ENCODE assay signal across 28 cellular contexts in genomic region chr11:128741928-128742327, GRCh38. TPM values are rescaled to one million over a fixed set of nuclear protein-coding genes. Genes with fewer than 3 reads are reported as not detected.
DNase-seq lines count a peak whose midpoint lies in the region; ATAC-seq, FAIRE-seq and TF ChIP-seq lines count a peak whose summit lies in the region.
"Had no signal": no experiment of that assay in that cellular context is flagged by ENCODE, and none has a peak within 500 bp of the region (broad histone marks: within the 10 kb centered on the region; RNA-seq: fewer than 3 reads in every experiment).

No MANE protein-coding gene starts in this region.

- H2BK120ac ChIP-seq in H1 (replicated peaks; ENCODE audit: low read depth, low read length), result no peak overlapping the region

- H3K27me3 ChIP-seq in H1 (replicated peaks in 1 of 4; ENCODE audit: control insufficient read depth in 3 of 4, extremely low read depth in 1 of 4, insufficient read depth in 3 of 4, low read length in 3 of 4), result peaks cover 0 to 3% (median 0%) of the 10 kb centered on the region in 4 experiments; a peak in 2 of 7 replicates
- H3K27me3 ChIP-seq: body of pancreas, right lobe of liver, SJSA1, upper lobe of left lung had no signal

- no peak overlapping the region for H2AK5ac ChIP-seq in H1 (ENCODE audit: low read depth, low read length)

- WGBS in H1 (ENCODE audit: extremely low coverage in 1 of 2, insufficient coverage in 1 of 2, insufficient read length in 1 of 2, insufficient replicate concordance in 2 of 2, low coverage in 1 of 2, low lambda C conversion rate in 2 of 2, missing lambda C conversion rate in 1 of 2), 2 experiments, result 93% methylated on average over 5 of the region's 5 CpGs; no CpG with 5 or more reads in 1 of the 2 experiments

- H2BK5ac ChIP-seq in H1 (ENCODE audit: low read depth, low read length), result no peak overlapping the region

- peaks cover 0 to 4% (median 2%) of the 10 kb centered on the region in 4 experiments; a peak in 4 of 7 replicates for H3K4me1 ChIP-seq in H1 (replicated peaks in 1 of 4; ENCODE audit: control insufficient read depth in 3 of 4, insufficient read depth in 4 of 4, low read length in 3 of 4)
- H3K4me1 ChIP-seq: body of pancreas, SJSA1 had no signal

- H3K27me3 Mint-ChIP-seq in activated naive CD8-positive, alpha-beta T cell treated with anti-CD3 and anti-CD28 coated beads, Interleukin-2, amount 10 ng/mL, durations not matched to agents 7 days and 5 days, result no peaks in the 10 kb centered on the region
- no peaks in the 10 kb centered on the region for H3K27me3 Mint-ChIP-seq in activated naive CD8-positive, alpha-beta T cell treated with anti-CD3 and anti-CD28 coated beads, Interleukin-2, amount 50 U/mL, for 24 hours
- H3K27me3 Mint-ChIP-seq in IgD-negative memory B cell, result no peaks in the 10 kb centered on the region
- no peaks in the 10 kb centered on the region for H3K27me3 Mint-ChIP-seq in stimulated activated naive B cell treated with anti-CD40 and anti-IgM and Interleukin-4, amounts not matched to agents 10 μg/mL and 1 μg/mL and 100 μg/mL, for 72 hours

- H3K14ac ChIP-seq in H1 (ENCODE audit: insufficient read length), result no peak overlapping the region

- H3K23me2 ChIP-seq in H1 (ENCODE audit: low read depth, low read length), result no peaks in the 10 kb centered on the region

- H2BK15ac ChIP-seq in H1 (ENCODE audit: low read length), result peak overlapping the region; percentile 18; the same call in 1 of the 2 replicates

- TF ChIP-seq EP300 in H1 (IDR thresholded peaks at IDR 0.05; ENCODE audit: borderline replicate concordance in 1 of 2, low read depth in 2 of 2, low read length in 2 of 2), result no peak

- H3K4ac ChIP-seq in H1 (replicated peaks; ENCODE audit: insufficient read length, low read depth, low read length), result no peak overlapping the region

- H3K4me2 ChIP-seq in H1 (ENCODE audit: insufficient read depth in 1 of 2, low read depth in 2 of 2, low read length in 2 of 2), result no peak overlapping the region

- H3K9me3 Mint-ChIP-seq in activated naive CD8-positive, alpha-beta T cell treated with anti-CD3 and anti-CD28 coated beads, Interleukin-2, amount 10 ng/mL, durations not matched to agents 7 days and 5 days, result no peaks in the 10 kb centered on the region
- no peaks in the 10 kb centered on the region for H3K9me3 Mint-ChIP-seq in activated naive CD8-positive, alpha-beta T cell treated with anti-CD3 and anti-CD28 coated beads, Interleukin-2, amount 50 U/mL, for 24 hours
- no peaks in the 10 kb centered on the region for H3K9me3 Mint-ChIP-seq in IgD-negative memory B cell
- H3K9me3 Mint-ChIP-seq in stimulated activated naive B cell treated with anti-CD40 and anti-IgM and Interleukin-4, amounts not matched to agents 10 μg/mL and 1 μg/mL and 100 μg/mL, for 72 hours, result no peaks in the 10 kb centered on the region
- H3K9me3 Mint-ChIP-seq: neural crest cell had no signal

- no peak overlapping the region for H4K5ac ChIP-seq in H1 (ENCODE audit: insufficient read length, low read depth, low read length)

- H3K4me3 Mint-ChIP-seq in activated naive CD8-positive, alpha-beta T cell treated with anti-CD3 and anti-CD28 coated beads, Interleukin-2, amount 10 ng/mL, durations not matched to agents 7 days and 5 days, result no peak overlapping the region
- no peak overlapping the region for H3K4me3 Mint-ChIP-seq in activated naive CD8-positive, alpha-beta T cell treated with anti-CD3 and anti-CD28 coated beads, Interleukin-2, amount 50 U/mL, for 24 hours
- H3K4me3 Mint-ChIP-seq in IgD-negative memory B cell, result peak overlapping the region in 3 of 4 donors; percentile 21 to 88 (median 81)
- H3K4me3 Mint-ChIP-seq in stimulated activated naive B cell treated with anti-CD40 and anti-IgM and Interleukin-4, amounts not matched to agents 10 μg/mL and 1 μg/mL and 100 μg/mL, for 72 hours, result peak overlapping the region; percentile 25 to 40
- H3K4me3 Mint-ChIP-seq: activated CD8-positive, alpha-beta T cell treated with anti-CD3 and anti-CD28 coated beads, Interleukin-2, amount 10 ng/mL, durations not matched to agents 7 days and 5 days; neural crest cell had no signal

- no peak overlapping the region for H3K4me3 ChIP-seq in H1 (ENCODE audit: extremely low read depth in 1 of 4, insufficient read depth in 2 of 4, low read depth in 3 of 4, low read length in 4 of 4)
- H3K4me3 ChIP-seq: body of pancreas, right lobe of liver, SJSA1, upper lobe of left lung had no signal

- H4K8ac ChIP-seq in H1 (ENCODE audit: extremely low read depth, insufficient read depth, low read length), result no peak overlapping the region

- H2BK20ac ChIP-seq in H1 (ENCODE audit: low read length), result no peak overlapping the region

- H3K27ac Mint-ChIP-seq in activated naive CD8-positive, alpha-beta T cell treated with anti-CD3 and anti-CD28 coated beads, Interleukin-2, amount 10 ng/mL, durations not matched to agents 7 days and 5 days, result peak overlapping the region; percentile 21
- H3K27ac Mint-ChIP-seq in activated naive CD8-positive, alpha-beta T cell treated with anti-CD3 and anti-CD28 coated beads, Interleukin-2, amount 50 U/mL, for 24 hours, result no peak overlapping the region
- peak overlapping the region in 2 of 3 donors; percentile 65 to 93 for H3K27ac Mint-ChIP-seq in IgD-negative memory B cell
- H3K27ac Mint-ChIP-seq in stimulated activated naive B cell treated with anti-CD40 and anti-IgM and Interleukin-4, amounts not matched to agents 10 μg/mL and 1 μg/mL and 100 μg/mL, for 72 hours, result peak overlapping the region; percentile 92
- H3K27ac Mint-ChIP-seq: activated CD8-positive, alpha-beta T cell treated with anti-CD3 and anti-CD28 coated beads, Interleukin-2, amount 10 ng/mL, durations not matched to agents 7 days and 5 days had no signal

- H2AFZ ChIP-seq in H1 (ENCODE audit: low read length), result no peak overlapping the region; the same call in 1 of the 2 replicates

- H3K79me2 ChIP-seq in H1 (ENCODE audit: control insufficient read depth in 1 of 2, insufficient read depth in 2 of 2, low read length in 2 of 2), result no peaks in the 10 kb centered on the region

- ATAC-seq in activated naive CD8-positive, alpha-beta T cell treated with anti-CD3 and anti-CD28 coated beads, Interleukin-2, amount 10 ng/mL, durations not matched to agents 7 days and 5 days (ENCODE audit: low read depth), result no peak
- ATAC-seq in activated naive CD8-positive, alpha-beta T cell treated with anti-CD3 and anti-CD28 coated beads, Interleukin-2, amount 50 U/mL, for 24 hours, result no peak
- ATAC-seq in stimulated activated naive B cell treated with anti-CD40 and anti-IgM and Interleukin-4, amounts not matched to agents 10 μg/mL and 1 μg/mL and 100 μg/mL, for 72 hours (replicated peaks), result no peak
- ATAC-seq: activated CD8-positive, alpha-beta T cell treated with anti-CD3 and anti-CD28 coated beads, Interleukin-2, amount 10 ng/mL, durations not matched to agents 7 days and 5 days; body of pancreas; right lobe of liver had no signal

- no peak overlapping the region for H3K56ac ChIP-seq in H1 (replicated peaks; ENCODE audit: insufficient read length, low read depth, low read length)

- H3K79me1 ChIP-seq in H1 (ENCODE audit: low read depth, low read length), result no peaks in the 10 kb centered on the region

- no peak overlapping the region for H4K91ac ChIP-seq in H1 (replicated peaks; ENCODE audit: insufficient read length, low read length)

- no peak overlapping the region for H3K23ac ChIP-seq in H1 (ENCODE audit: insufficient read length)

- H3K9me3 ChIP-seq in H1 (ENCODE audit: insufficient read depth in 2 of 2, low read depth in 1 of 2, low read length in 1 of 2), result no peaks in the 10 kb centered on the region
- H3K9me3 ChIP-seq: body of pancreas, right lobe of liver, SJSA1, upper lobe of left lung had no signal

- H3K36me3 ChIP-seq in H1 (ENCODE audit: control insufficient read depth in 2 of 4, insufficient read depth in 4 of 4, low read length in 3 of 4), result no peaks in the 10 kb centered on the region
- H3K36me3 ChIP-seq: right lobe of liver, SJSA1, upper lobe of left lung had no signal

- POLR2A ChIA-PET in activated naive CD8-positive, alpha-beta T cell treated with anti-CD3 and anti-CD28 coated beads, Interleukin-2, amount 10 ng/mL, durations not matched to agents 7 days and 5 days (lab: Charles Lee), result no interaction called here
- POLR2A ChIA-PET in H1 (lab: Charles Lee; ENCODE audit: partially characterized antibody), result no interaction called here

- no peaks in the 10 kb centered on the region for H4K20me1 ChIP-seq in H1 (replicated peaks in 1 of 2; ENCODE audit: control insufficient read depth in 1 of 2, insufficient read depth in 2 of 2, low read length in 2 of 2)

- no peak overlapping the region; a peak in 1 of 7 replicates for H3K9ac ChIP-seq in H1 (replicated peaks in 1 of 4; ENCODE audit: extremely low read depth in 1 of 4, low read depth in 3 of 4, low read length in 3 of 4)

- no peak for FAIRE-seq in H1 (lab: Jason Lieb, UNC)
- FAIRE-seq: G401.6, kidney had no signal

- TF ChIP-seq CTCF in H1 (IDR thresholded peaks at IDR 0.05; ENCODE audit: control extremely low read depth in 1 of 3, insufficient read depth in 1 of 3, low read depth in 1 of 3, low read length in 3 of 3), result no peak

- CTCF ChIA-PET in H1 (lab: Charles Lee; ENCODE audit: partially characterized antibody), result interaction anchor here (0.6 to 4.3 kb wide), 2 partner anchors 34 to 91 kb away, joined by 4 to 23 read pairs; no protein-coding TSS in a partner anchor

- no peak for TF ChIP-seq RAD21 in H1 (IDR thresholded peaks at IDR 0.05 in 1 of 2, conservative IDR thresholded peaks at IDR 0.05 in 1 of 2; ENCODE audit: low read depth in 2 of 2, low read length in 2 of 2)

- no peak overlapping the region for H3K27ac ChIP-seq in H1 (ENCODE audit: low read depth, low read length)
- H3K27ac ChIP-seq: body of pancreas, C4-2B, right lobe of liver, SJSA1 had no signal

- no peak for DNase-seq in activated naive CD8-positive, alpha-beta T cell treated with anti-CD3 and anti-CD28 coated beads, Interleukin-2, amount 10 ng/mL, durations not matched to agents 7 days and 5 days
- DNase-seq in activated naive CD8-positive, alpha-beta T cell treated with anti-CD3 and anti-CD28 coated beads, Interleukin-2, amount 50 U/mL, for 24 hours, result no peak
- DNase-seq in H1 (ENCODE audit: low read depth in 1 of 2, low spot score in 2 of 2) (no peak), putamen (ENCODE audit: low spot score) (no peak), DMS 273 treated with DMSO at 0.1 percent for 48 hours (lab: John Stamatoyannopoulos, UW) (no peak), 8988T (no peak)
- DNase-seq in stimulated activated naive B cell treated with anti-CD40 and anti-IgM and Interleukin-4, amounts not matched to agents 10 μg/mL and 1 μg/mL and 100 μg/mL, for 72 hours, result no peak
- DNase-seq: activated CD4-positive, alpha-beta T cell treated with anti-CD3 and anti-CD28 coated beads for 1 hour; activated CD8-positive, alpha-beta T cell treated with anti-CD3 and anti-CD28 coated beads, Interleukin-2, amount 10 ng/mL, durations not matched to agents 7 days and 5 days; activated effector memory CD4-positive, alpha-beta T cell treated with Interleukin-2 at 50 U/mL for 16 hours; body of pancreas; erythroblast; HCEC 1CT; kidney; midbrain; NCI-H1092; NCI-H187 treated with DMSO at 0.1 percent for 48 hours; NCI-H526 treated with DMSO at 0.1 percent for 48 hours; posterior cingulate gyrus; right lobe of liver; stimulated activated CD4-positive, alpha-beta T cell treated with anti-CD3 and anti-CD28 coated beads, Interleukin-12 subunit alpha, Interleukin-12 subunit beta, amount 100 ng/mL, for 4 hours; stimulated activated CD4-positive, alpha-beta T cell treated with anti-CD3 and anti-CD28 coated beads, Interleukin-4, amount 100 ng/mL, for 1 hour; upper lobe of left lung had no signal

- 0 out of 2 replicates have a peak overlapping the region, but pooled peaks have one; percentile 51 for H2BK12ac ChIP-seq in H1 (ENCODE audit: low read depth, low read length)

- peaks cover 50% of the 10 kb centered on the region for H3K4me1 Mint-ChIP-seq in activated naive CD8-positive, alpha-beta T cell treated with anti-CD3 and anti-CD28 coated beads, Interleukin-2, amount 10 ng/mL, durations not matched to agents 7 days and 5 days
- H3K4me1 Mint-ChIP-seq in activated naive CD8-positive, alpha-beta T cell treated with anti-CD3 and anti-CD28 coated beads, Interleukin-2, amount 50 U/mL, for 24 hours, result peaks cover 81% of the 10 kb centered on the region
- peaks cover 66 to 77% (median 73%) of the 10 kb centered on the region in 3 donors for H3K4me1 Mint-ChIP-seq in IgD-negative memory B cell
- H3K4me1 Mint-ChIP-seq in stimulated activated naive B cell treated with anti-CD40 and anti-IgM and Interleukin-4, amounts not matched to agents 10 μg/mL and 1 μg/mL and 100 μg/mL, for 72 hours, result peaks cover 68 to 93% of the 10 kb centered on the region in 2 donors

- H3K18ac ChIP-seq in H1 (ENCODE audit: extremely low read depth, low read length), result no peak overlapping the region

- H3K36me3 Mint-ChIP-seq in activated naive CD8-positive, alpha-beta T cell treated with anti-CD3 and anti-CD28 coated beads, Interleukin-2, amount 10 ng/mL, durations not matched to agents 7 days and 5 days, result peaks cover 31% of the 10 kb centered on the region
- H3K36me3 Mint-ChIP-seq in activated naive CD8-positive, alpha-beta T cell treated with anti-CD3 and anti-CD28 coated beads, Interleukin-2, amount 50 U/mL, for 24 hours (ENCODE audit: low read depth), result peaks cover 10% of the 10 kb centered on the region
- peaks cover 13% of the 10 kb centered on the region for H3K36me3 Mint-ChIP-seq in IgD-negative memory B cell
- H3K36me3 Mint-ChIP-seq in stimulated activated naive B cell treated with anti-CD40 and anti-IgM and Interleukin-4, amounts not matched to agents 10 μg/mL and 1 μg/mL and 100 μg/mL, for 72 hours, result peaks cover 20 to 43% of the 10 kb centered on the region in 2 donors

- TF ChIP-seq POLR2A in H1 (IDR thresholded peaks at IDR 0.05; ENCODE audit: control extremely low read depth in 1 of 2, low read depth in 2 of 2, low read length in 2 of 2), result no peak

RNA-seq across cellular contexts. Expression of gene FLI1, which starts 48.1 kb away (rescaled TPM):
- total RNA-seq in activated naive CD8-positive, alpha-beta T cell treated with anti-CD3 and anti-CD28 coated beads, Interleukin-2, amount 10 ng/mL, durations not matched to agents 7 days and 5 days, result 10 to 100 TPM; 83.4 to 86.5 TPM
- polyA plus RNA-seq in IgD-negative memory B cell, result 113 TPM
- total RNA-seq in H1 (2021; fragmentation: NEBNext Ultra II Directional; extraction: Animal tissue kit (Norgen Biotek cat#: 25700)), result 0.22 and 0.29 TPM in 2 replicates
- polyA plus RNA-seq in H1 (2011; rRNA removed), result 0.18 and 0.30 TPM in 2 replicates
- polyA plus RNA-seq in H1 (2011; cell fraction: cytosol; rRNA removed), result 0.21 TPM
- 0.14 TPM for polyA plus RNA-seq in H1 (2011; cell fraction: nucleus; rRNA removed)
- polyA plus RNA-seq in H1 (2012, experiment 1 of 2), result 0.15 to 0.58 TPM (median 0.43 TPM) in 3 of 4 replicates, not detected in the other
- 0.04 TPM for polyA plus RNA-seq in H1 (2012, experiment 2 of 2)
- 0.18 TPM for polyA plus RNA-seq in H1 (2013, experiment 1 of 2)
- polyA plus RNA-seq in H1 (2013, experiment 2 of 2), result 0.24 TPM
- polyA minus RNA-seq in H1 (2011; rRNA and poly(A)+ RNA removed), result 0.38 and 1.5 TPM in 2 replicates
- not detected for polyA minus RNA-seq in H1 (2011; cell fraction: cytosol; rRNA and poly(A)+ RNA removed)
- polyA minus RNA-seq in H1 (2011; cell fraction: nucleus; rRNA and poly(A)+ RNA removed), result 0.50 TPM

Comparison
In these comparisons a context has a peak if more than half of its experiments do, and no peak if none do; other contexts are left out.
1. H3K4me3 Mint-ChIP-seq: peak in IgD-negative memory B cell (3 of 4) and stimulated activated naive B cell treated with anti-CD40 and anti-IgM and Interleukin-4, amounts not matched to agents 10 μg/mL and 1 μg/mL and 100 μg/mL, for 72 hours (2 of 2); none in activated naive CD8-positive, alpha-beta T cell treated with anti-CD3 and anti-CD28 coated beads, Interleukin-2, amount 10 ng/mL, durations not matched to agents 7 days and 5 days (single experiment) and activated naive CD8-positive, alpha-beta T cell treated with anti-CD3 and anti-CD28 coated beads, Interleukin-2, amount 50 U/mL, for 24 hours (single experiment).
2. RNA of gene FLI1, which starts 48.1 kb away (total RNA-seq): 83.4 to 86.5 TPM in activated naive CD8-positive, alpha-beta T cell treated with anti-CD3 and anti-CD28 coated beads, Interleukin-2, amount 10 ng/mL, durations not matched to agents 7 days and 5 days; 0.22 to 0.29 TPM in H1; every median in the first group is over 10 times any median in the second.